Comparison of ENCODE assay signal across 29 cellular contexts in the genomic region with DNA sequence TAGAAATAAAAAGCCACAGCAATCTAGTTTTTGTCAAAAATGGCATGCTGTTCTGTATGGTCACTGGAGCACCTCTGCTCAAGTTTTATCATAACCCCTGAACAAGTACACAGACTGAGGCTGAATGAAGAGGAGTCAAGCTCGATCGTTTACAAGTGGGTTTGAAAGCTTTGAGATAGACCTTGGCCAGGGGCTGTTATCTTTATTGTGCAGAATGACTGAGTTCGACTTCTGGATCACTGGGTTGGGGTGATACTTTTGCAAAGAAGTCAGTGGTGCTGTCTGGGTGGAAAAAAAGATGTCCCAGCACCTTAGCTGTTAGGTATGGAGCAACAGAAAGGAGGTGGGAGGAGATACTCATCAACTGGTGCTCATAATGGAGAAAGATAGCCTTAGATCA.
"Had no signal": no experiment of that assay in that cellular context is flagged by ENCODE, and none has a peak within 500 bp of the region (broad histone marks: within the 10 kb centered on the region; RNA-seq: fewer than 3 reads in every experiment).

No MANE protein-coding gene starts in this region.

- ATAC-seq: activated naive CD4-positive, alpha-beta T cell treated with anti-CD3 and anti-CD28 coated beads, Interleukin-2, amount 50 U/mL, for 72 hours; activated T-cell treated with anti-CD3 and anti-CD28 coated beads, Interleukin-2, amount 50 U/mL, for 72 hours had no signal

- DNase-seq: activated CD4-positive, alpha-beta memory T cell treated with anti-CD3 and anti-CD28 coated beads, Interleukin-2, amount 10 ng/mL, durations not matched to agents 7 days and 5 days; activated CD4-positive, alpha-beta T cell treated with anti-CD3 and anti-CD28 coated beads for 1 hour; activated CD4-positive, alpha-beta T cell treated with anti-CD3 and anti-CD28 coated beads for 4 hours; activated CD4-positive, alpha-beta T cell treated with anti-CD3 and anti-CD28 coated beads, Interleukin-2, amount 10 ng/mL, durations not matched to agents 7 days and 5 days; activated CD4-positive, alpha-beta T cell treated with anti-CD3 and anti-CD28 coated beads, Interleukin-2, amount 50 U/mL, for 4 hours; activated CD8-positive, alpha-beta memory T cell treated with anti-CD3 and anti-CD28 coated beads, Interleukin-2, amount 50 U/mL, for 48 hours; activated gamma-delta T cell; activated naive CD4-positive, alpha-beta T cell; activated naive CD4-positive, alpha-beta T cell treated with anti-CD3 and anti-CD28 coated beads, Interleukin-2, amount 10 ng/mL, durations not matched to agents 7 days and 5 days; activated naive CD8-positive, alpha-beta T cell treated with anti-CD3 and anti-CD28 coated beads, Interleukin-2, amount 10 ng/mL, durations not matched to agents 7 days and 5 days; activated T-cell treated with anti-CD3 and anti-CD28 coated beads for 4 hours; activated T-cell treated with anti-CD3 and anti-CD28 coated beads, Interleukin-2, amount 50 U/mL, for 24 hours; activated T-cell treated with anti-CD3 and anti-CD28 coated beads, Interleukin-2, amount 50 U/mL, for 72 hours; central memory CD4-positive, alpha-beta T cell; cerebellar nuclear complex; colonic mucosa; effector CD8-positive, alpha-beta T cell; esophagus squamous epithelium; foreskin melanocyte; head of caudate nucleus; hippocampal formation; T-helper 2 cell had no signal

- H3K4me3 ChIP-seq: ascending aorta, breast epithelium, cardiac muscle cell, colonic mucosa, esophagus squamous epithelium had no signal

- FAIRE-seq: endometrium, endothelial cell of umbilical vein, TTC549 had no signal
